In the genomic region with DNA sequence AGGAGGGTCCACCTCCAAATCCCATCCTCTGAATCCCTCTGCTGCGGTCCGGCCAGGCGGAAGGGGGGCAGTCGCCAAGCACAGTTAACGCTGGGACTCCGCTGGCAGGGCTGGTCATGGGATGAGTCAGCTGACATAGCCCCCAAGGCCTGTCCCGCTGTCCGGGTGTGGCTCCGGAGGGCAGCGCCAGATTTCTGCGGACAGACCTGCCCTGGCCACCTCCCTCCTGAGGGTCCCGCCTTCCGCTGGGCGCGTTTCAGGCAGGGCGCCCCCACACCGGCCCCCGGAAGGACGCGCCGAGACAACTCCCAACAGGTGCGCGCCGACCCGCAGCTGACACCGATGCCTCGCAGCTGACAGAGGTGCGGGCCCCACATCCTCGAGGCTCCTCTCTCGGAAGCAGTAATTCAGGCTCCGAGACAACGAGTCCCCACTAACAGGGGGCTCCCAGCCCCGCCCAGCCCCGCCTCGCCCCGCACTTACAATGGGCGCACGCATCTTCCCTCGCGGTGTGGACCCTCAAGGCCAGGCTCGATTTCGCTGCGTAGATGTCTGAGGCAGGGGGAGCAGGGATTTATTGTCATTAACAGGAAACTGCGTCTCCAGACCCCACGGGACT, we compare ENCODE assay signal across 8 cellular contexts. TPM values are rescaled to one million over a fixed set of nuclear protein-coding genes. Genes with fewer than 3 reads are reported as not detected.
DNase-seq lines count a peak whose midpoint lies in the region; ATAC-seq and TF ChIP-seq lines count a peak whose summit lies in the region.

No MANE protein-coding gene starts in this region.

- H3K9me3 ChIP-seq in BE2C: no peaks in the 10 kb centered on the region
- H3K9me3 ChIP-seq in HAP-1: no peaks in the 10 kb centered on the region
- H3K9me3 ChIP-seq in smooth muscle cell (replicated peaks; ENCODE audit: low read depth): no peaks in the 10 kb centered on the region

- no peaks in the 10 kb centered on the region for H3K79me2 ChIP-seq in smooth muscle cell (ENCODE audit: low read depth)

- peaks cover 34% of the 10 kb centered on the region for H3K4me1 Mint-ChIP-seq in central memory CD8-positive, alpha-beta T cell

- H3K36me3 Mint-ChIP-seq in central memory CD8-positive, alpha-beta T cell (ENCODE audit: insufficient read depth): peaks cover 7% of the 10 kb centered on the region

- H3K27me3 ChIP-seq in BE2C: no peaks in the 10 kb centered on the region
- no peaks in the 10 kb centered on the region for H3K27me3 ChIP-seq in HAP-1 (ENCODE audit: low read depth)
- H3K27me3 ChIP-seq in kidney epithelial cell (ENCODE audit: control insufficient read depth, insufficient read depth, low read length): no peaks in the 10 kb centered on the region
- peaks cover 31% of the 10 kb centered on the region for H3K27me3 ChIP-seq in smooth muscle cell (ENCODE audit: low read depth)

- H3K4me3 Mint-ChIP-seq in central memory CD8-positive, alpha-beta T cell: peak overlapping the region; percentile 90

- no peaks in the 10 kb centered on the region for H3K27me3 Mint-ChIP-seq in central memory CD8-positive, alpha-beta T cell

- H2AFZ ChIP-seq in smooth muscle cell (ENCODE audit: low read depth): peak overlapping the region; percentile 45

- peak overlapping the region; percentile 95 for H3K4me2 ChIP-seq in smooth muscle cell

- no peaks in the 10 kb centered on the region for H3F3A ChIP-seq in smooth muscle cell (ENCODE audit: low read depth)

- H4K20me1 ChIP-seq in smooth muscle cell (ENCODE audit: low read depth): no peaks in the 10 kb centered on the region

- H3K27ac ChIP-seq in smooth muscle cell (ENCODE audit: low read depth): no peak overlapping the region

- H3K36me3 ChIP-seq in BE2C: no peaks in the 10 kb centered on the region
- H3K36me3 ChIP-seq in HAP-1 (replicated peaks): peaks cover 3% of the 10 kb centered on the region; the same call in 1 of the 2 replicates
- no peaks in the 10 kb centered on the region for H3K36me3 ChIP-seq in kidney epithelial cell (ENCODE audit: control insufficient read depth, insufficient read depth, low read length)
- no peaks in the 10 kb centered on the region for H3K36me3 ChIP-seq in smooth muscle cell (ENCODE audit: low read depth)

- in situ Hi-C loops in HAP-1 (cut with MboI; ENCODE audit: low sequenced_read_pairs): loop anchor here (5.0 kb wide), 1 partner anchor 81 kb away; no protein-coding TSS in a partner anchor

- WGBS in smooth muscle cell (ENCODE audit: low lambda C conversion rate): 1% methylated on average over 39 of the region's 45 CpGs

- peak overlapping the region; percentile 94 for H3K27ac Mint-ChIP-seq in central memory CD8-positive, alpha-beta T cell (ENCODE audit: low read depth)

- ATAC-seq in central memory CD8-positive, alpha-beta T cell (replicated peaks; ENCODE audit: extremely low read depth, poor library complexity, severe bottlenecking): peak; percentile 83
- no peak for ATAC-seq in HG02759 (IDR thresholded peaks at IDR 0.05; ENCODE audit: unreplicated experiment)

- TF ChIP-seq CTCF in BE2C (IDR thresholded peaks at IDR 0.05; ENCODE audit: low read depth, low read length) (no peak), kidney epithelial cell (IDR thresholded peaks at IDR 0.05; ENCODE audit: insufficient read depth, low read length, poor library complexity, severe bottlenecking) (no peak), smooth muscle cell (IDR thresholded peaks at IDR 0.05; ENCODE audit: borderline replicate concordance, insufficient read depth, poor library complexity, severe bottlenecking) (no peak)

- no peaks in the 10 kb centered on the region for H3K9me3 Mint-ChIP-seq in central memory CD8-positive, alpha-beta T cell

- peak; percentile 15 for DNase-seq in BE2C
- DNase-seq in HAP-1 (ENCODE audit: low spot score in 2 of 2): peak; percentile 62 to 80
- peak; percentile 30 for DNase-seq in T-helper 9 cell
- DNase-seq in central memory CD8-positive, alpha-beta T cell (ENCODE audit: low spot score in 2 of 2): peak; percentile 36 to 56
- DNase-seq in kidney epithelial cell (ENCODE audit: low read depth): no peak
- no peak for DNase-seq in smooth muscle cell (lab: John Stamatoyannopoulos, UW; ENCODE audit: unreplicated experiment)
- DNase-seq in AML-193 (lab: John Stamatoyannopoulos, UW): no peak

- H3K4me1 ChIP-seq in BE2C (no peaks in the 10 kb centered on the region), HAP-1 (peaks cover 34% of the 10 kb centered on the region), smooth muscle cell (ENCODE audit: low read depth) (peaks cover 17% of the 10 kb centered on the region)

- peak overlapping the region; percentile 57 for H3K4me3 ChIP-seq in BE2C (ENCODE audit: low read depth, low read length)
- peak overlapping the region; percentile 52 for H3K4me3 ChIP-seq in HAP-1
- H3K4me3 ChIP-seq in kidney epithelial cell (ENCODE audit: low read depth, low read length): peak overlapping the region; percentile 81
- H3K4me3 ChIP-seq in smooth muscle cell: peak overlapping the region; percentile 57

- H3K9ac ChIP-seq in smooth muscle cell (ENCODE audit: low read depth): no peak overlapping the region

RNA-seq across cellular contexts. Expression of a gene that starts 0.6 kb away (rescaled TPM):
- polyA plus RNA-seq in BE2C (2012; ENCODE audit: insufficient read depth, insufficient read length, low read depth): 10.0 TPM
- total RNA-seq in kidney epithelial cell: 81.0 and 85.7 TPM in 2 replicates
- 2.5 and 5.2 TPM in 2 replicates for total RNA-seq in smooth muscle cell
- polyA plus RNA-seq in smooth muscle cell: 0.90 and 5.0 TPM in 2 replicates

RNA-seq across cellular contexts. Expression of a gene that starts 50.4 kb away (rescaled TPM):
- not detected for polyA plus RNA-seq in BE2C (2012; ENCODE audit: insufficient read depth, insufficient read length, low read depth)
- not detected in 2 replicates for total RNA-seq in kidney epithelial cell
- total RNA-seq in smooth muscle cell: not detected in 2 replicates
- polyA plus RNA-seq in smooth muscle cell: not detected in 2 replicates

RNA-seq across cellular contexts. Expression of a gene that starts 57.5 kb away (rescaled TPM):
- polyA plus RNA-seq in BE2C (2012; ENCODE audit: insufficient read depth, insufficient read length, low read depth): 1.7 TPM
- total RNA-seq in kidney epithelial cell (42.6 and 42.7 TPM in 2 replicates), smooth muscle cell (32.5 and 37.5 TPM in 2 replicates)
- 13.0 and 14.9 TPM in 2 replicates for polyA plus RNA-seq in smooth muscle cell

Comparison
In these comparisons a context has a peak if more than half of its experiments do, and no peak if none do; other contexts are left out.
1. DNase-seq: peak in BE2C (single experiment), HAP-1 (2 of 2), T-helper 9 cell (single experiment) and central memory CD8-positive, alpha-beta T cell (2 of 2); none in kidney epithelial cell (single experiment), smooth muscle cell (single experiment) and AML-193 (0 of 2).
2. RNA of a gene that starts 0.6 kb away (total RNA-seq): 81.0 to 85.7 TPM in kidney epithelial cell; 2.5 to 5.2 TPM in smooth muscle cell; every median in the first group is over 10 times any median in the second.
3. Peak in every context shown above with its lines, with median percentiles within 50 percentile points of each other: H3K4me3 ChIP-seq.